ENCODE assay signal across 1 cellular context in the genomic region with DNA sequence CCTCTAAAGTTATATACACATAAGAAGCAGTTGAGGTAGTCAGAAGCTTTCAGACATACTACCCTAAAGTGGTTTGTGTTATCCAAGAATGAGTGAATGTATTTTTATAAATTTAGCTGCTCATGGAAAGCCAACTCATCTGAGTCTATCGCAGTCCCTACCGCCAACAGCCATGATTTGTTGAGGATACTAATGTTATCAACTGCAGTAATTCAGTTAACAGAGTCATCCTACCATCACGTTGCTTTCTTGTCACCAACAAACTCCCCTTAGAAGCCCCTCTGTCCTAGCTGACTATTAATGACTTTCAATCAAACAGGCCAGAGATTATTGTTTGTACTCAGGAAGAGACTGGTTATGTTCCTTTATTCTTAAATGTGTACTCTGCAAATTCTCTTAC.
TF ChIP-seq lines count a peak whose summit lies in the region.

No MANE protein-coding gene starts in this region.

TF ChIP-seq in GM23338, 12 proteins besides CTCF, POLR2A, EP300 and RAD21:
- TF ChIP-seq NANOG (IDR thresholded peaks at IDR 0.05; ENCODE audit: borderline replicate concordance) (no peak), CREB1 (CRISPR knock-in tag; IDR thresholded peaks at IDR 0.05; ENCODE audit: low read depth) (no peak), JUNB (IDR thresholded peaks at IDR 0.05; ENCODE audit: unreplicated experiment) (no peak), ETS1 (IDR thresholded peaks at IDR 0.05) (no peak), ZNF114 (CRISPR knock-in tag; IDR thresholded peaks at IDR 0.05) (no peak)
TF ChIP-seq in GM23338: peak in this region for 0.
